In genomic region chr14:65613251-65613650, GRCh38 we compare ENCODE assay signal across 28 cellular contexts.
"Had no signal": no experiment of that assay in that cellular context is flagged by ENCODE, and none has a peak within 500 bp of the region (broad histone marks: within the 10 kb centered on the region; RNA-seq: fewer than 3 reads in every experiment).

No MANE protein-coding gene starts in this region.

- H3K27ac ChIP-seq: stomach, suprapubic skin, testis, thoracic aorta, thyroid gland, tibial artery, tibial nerve, transverse colon, upper lobe of left lung, upper lobe of right lung, uterus, vagina had no signal

- H3K4me1 ChIP-seq: suprapubic skin, testis, thyroid gland, tibial artery, tibial nerve, transverse colon, upper lobe of left lung, upper lobe of right lung, uterus, vagina had no signal

- H3K27me3 Mint-ChIP-seq: stimulated activated memory B cell treated with anti-CD40 and anti-IgM and Interleukin-4, amounts not matched to agents 10 μg/mL and 1 μg/mL and 100 μg/mL, for 72 hours; stimulated activated naive B cell treated with anti-CD40 and anti-IgM and Interleukin-4, amounts not matched to agents 10 μg/mL and 1 μg/mL and 100 μg/mL, for 72 hours; stimulated activated naive CD8-positive, alpha-beta T cell treated with anti-CD3 and anti-CD28 coated beads, Interleukin-15, amount 100 ng/mL, for 72 hours; stimulated activated naive CD8-positive, alpha-beta T cell treated with anti-CD3 and anti-CD28 coated beads, Interleukin-15, Interleukin-2, amounts not matched to agents 100 ng/mL and 50 ng/mL, for 24 hours; type B pancreatic cell had no signal

- ATAC-seq: stimulated activated effector memory CD8-positive, alpha-beta T cell treated with anti-CD3 and anti-CD28 coated beads, Interleukin-12 subunit alpha, Interleukin-12 subunit beta, amount 100 ng/mL, for 72 hours; stimulated activated memory B cell treated with anti-CD40 and anti-IgM and Interleukin-4, amounts not matched to agents 10 μg/mL and 1 μg/mL and 100 μg/mL, for 72 hours; stimulated activated naive B cell treated with anti-CD40 and anti-IgM and Interleukin-4, amounts not matched to agents 10 μg/mL and 1 μg/mL and 100 μg/mL, for 72 hours; stimulated activated naive CD8-positive, alpha-beta T cell treated with anti-CD3 and anti-CD28 coated beads, Interleukin-15, amount 100 ng/mL, for 72 hours; stimulated activated naive CD8-positive, alpha-beta T cell treated with anti-CD3 and anti-CD28 coated beads, Interleukin-15, Interleukin-2, amounts not matched to agents 100 U/mL and 50 U/mL, for 24 hours; upper lobe of right lung had no signal

- H3K4me1 Mint-ChIP-seq: stimulated activated effector memory CD8-positive, alpha-beta T cell treated with anti-CD3 and anti-CD28 coated beads, Interleukin-12 subunit alpha, Interleukin-12 subunit beta, amount 100 ng/mL, for 72 hours had no signal

- H3K9me3 ChIP-seq: stomach, suprapubic skin, testis, thoracic aorta, thyroid gland, tibial artery, tibial nerve, transverse colon, upper lobe of left lung, upper lobe of right lung, uterus, vagina had no signal

- H3K4me3 Mint-ChIP-seq: stimulated activated effector memory CD8-positive, alpha-beta T cell treated with anti-CD3 and anti-CD28 coated beads, Interleukin-12 subunit alpha, Interleukin-12 subunit beta, amount 100 ng/mL, for 72 hours; stimulated activated memory B cell treated with anti-CD40 and anti-IgM and Interleukin-4, amounts not matched to agents 10 μg/mL and 1 μg/mL and 100 μg/mL, for 72 hours; stimulated activated naive B cell treated with anti-CD40 and anti-IgM and Interleukin-4, amounts not matched to agents 10 μg/mL and 1 μg/mL and 100 μg/mL, for 72 hours; stimulated activated naive CD8-positive, alpha-beta T cell treated with anti-CD3 and anti-CD28 coated beads, Interleukin-15, amount 100 ng/mL, for 72 hours; stimulated activated naive CD8-positive, alpha-beta T cell treated with anti-CD3 and anti-CD28 coated beads, Interleukin-15, Interleukin-2, amounts not matched to agents 100 ng/mL and 50 ng/mL, for 24 hours; type B pancreatic cell had no signal

- H3K27ac Mint-ChIP-seq: stimulated activated effector memory CD8-positive, alpha-beta T cell treated with anti-CD3 and anti-CD28 coated beads, Interleukin-12 subunit alpha, Interleukin-12 subunit beta, amount 100 ng/mL, for 72 hours; stimulated activated memory B cell treated with anti-CD40 and anti-IgM and Interleukin-4, amounts not matched to agents 10 μg/mL and 1 μg/mL and 100 μg/mL, for 72 hours; stimulated activated naive B cell treated with anti-CD40 and anti-IgM and Interleukin-4, amounts not matched to agents 10 μg/mL and 1 μg/mL and 100 μg/mL, for 72 hours; stimulated activated naive CD8-positive, alpha-beta T cell treated with anti-CD3 and anti-CD28 coated beads, Interleukin-15, Interleukin-2, amounts not matched to agents 100 ng/mL and 50 ng/mL, for 24 hours; type B pancreatic cell had no signal

- H3K4me3 ChIP-seq: stomach, suprapubic skin, testis, thoracic aorta, thyroid gland, tibial artery, tibial nerve, transverse colon, upper lobe of left lung, upper lobe of right lung, uterus, vagina had no signal

- H3K36me3 Mint-ChIP-seq: type B pancreatic cell had no signal

- DNase-seq: stimulated activated CD4-positive, alpha-beta T cell treated with anti-CD3 and anti-CD28 coated beads, Interleukin-2, amount 100 ng/mL, for 48 hours; stimulated activated CD4-positive, alpha-beta T cell treated with anti-CD3 and anti-CD28 coated beads, Interleukin-4, amount 100 ng/mL, for 1 hour; stimulated activated CD4-positive, alpha-beta T cell treated with anti-CD3 and anti-CD28 coated beads, Interleukin-4, amount 100 ng/mL, for 24 hours; stimulated activated CD4-positive, alpha-beta T cell treated with anti-CD3 and anti-CD28 coated beads, Interleukin-4, amount 100 ng/mL, for 4 hours; stimulated activated CD8-positive, alpha-beta memory T cell treated with anti-CD3 and anti-CD28 coated beads, Interleukin-4, amount 100 ng/mL, for 48 hours; stimulated activated naive B cell treated with anti-CD40 and anti-IgM and Interleukin-4, amounts not matched to agents 10 μg/mL and 1 μg/mL and 100 μg/mL, for 72 hours; stimulated activated naive CD4-positive, alpha-beta T cell; stimulated activated naive CD4-positive, alpha-beta T cell treated with Interleukin-2 at 50 U/mL for 16 hours; stimulated activated naive CD8-positive, alpha-beta T cell treated with anti-CD3 and anti-CD28 coated beads, Interleukin-15, amount 100 ng/mL, for 72 hours; stimulated activated naive CD8-positive, alpha-beta T cell treated with anti-CD3 and anti-CD28 coated beads, Interleukin-15, Interleukin-2, amounts not matched to agents 100 U/mL and 50 U/mL, for 24 hours; stomach; substantia nigra; testis; thyroid gland; tibial artery; transverse colon; trophoblast cell; upper lobe of left lung; upper lobe of right lung; uterus had no signal

- H3K27me3 ChIP-seq: stomach, suprapubic skin, testis, thyroid gland, tibial artery, tibial nerve, transverse colon, upper lobe of left lung, upper lobe of right lung, uterus, vagina had no signal

- H3K36me3 ChIP-seq: suprapubic skin, thoracic aorta, thyroid gland, transverse colon, upper lobe of left lung, upper lobe of right lung, uterus, vagina had no signal
